9 cellular contexts compared by ENCODE assay signal in genomic region chr2:233075966-233076339, GRCh38. TPM values are rescaled to one million over a fixed set of nuclear protein-coding genes. Genes with fewer than 3 reads are reported as not detected.
DNase-seq lines count a peak whose midpoint lies in the region; ATAC-seq, FAIRE-seq and TF ChIP-seq lines count a peak whose summit lies in the region.
"Had no signal": no experiment of that assay in that cellular context is flagged by ENCODE, and none has a peak within 500 bp of the region (broad histone marks: within the 10 kb centered on the region; RNA-seq: fewer than 3 reads in every experiment).

No MANE protein-coding gene starts in this region.

- H3K27ac ChIP-seq in sigmoid colon: peak overlapping the region in 3 of 4 donors; percentile 2 to 47 (median 27)

- 18 to 26% methylated on average over 2 of the region's 2 CpGs for WGBS in sigmoid colon, 2 donors

- H3K27me3 Mint-ChIP-seq in mesothelial cell of epicardium (ENCODE audit: low read depth) (peaks cover 4% of the 10 kb centered on the region), nephron progenitor cell (ENCODE audit: low read depth, poor library complexity) (no peaks in the 10 kb centered on the region)

- H3K4me1 Mint-ChIP-seq in mesothelial cell of epicardium (no peaks in the 10 kb centered on the region), nephron progenitor cell (peaks cover 11% of the 10 kb centered on the region)

- TF ChIP-seq POLR2A in GM12891 (IDR thresholded peaks at IDR 0.05; ENCODE audit: low read depth, low read length) (no peak), sigmoid colon (IDR thresholded peaks at IDR 0.05) (no peak)

- intact Hi-C loops in sigmoid colon (cut with DNase I): no loop called here

- H3K9me3 Mint-ChIP-seq in mesothelial cell of epicardium (peaks cover 9% of the 10 kb centered on the region), nephron progenitor cell (peaks cover 9% of the 10 kb centered on the region)

- H3K27ac Mint-ChIP-seq in mesothelial cell of epicardium (no peak overlapping the region), nephron progenitor cell (no peak overlapping the region)

- ATAC-seq in GM21360 (IDR thresholded peaks at IDR 0.05; ENCODE audit: unreplicated experiment) (peak; percentile 47), HG03460 (IDR thresholded peaks at IDR 0.05; ENCODE audit: unreplicated experiment) (peak; percentile 60)

- peaks cover 0 to 5% (median 0%) of the 10 kb centered on the region in 3 donors for H3K27me3 ChIP-seq in sigmoid colon

- H3K4me3 ChIP-seq in sigmoid colon: no peak overlapping the region

- H3K4me1 ChIP-seq in sigmoid colon: no peaks in the 10 kb centered on the region

- peak; percentile 97 for FAIRE-seq in GM12891 (lab: Jason Lieb, UNC)

- H3K36me3 Mint-ChIP-seq in mesothelial cell of epicardium: no peaks in the 10 kb centered on the region
- no peaks in the 10 kb centered on the region for H3K36me3 Mint-ChIP-seq in nephron progenitor cell (ENCODE audit: low read depth)

- no peak for TF ChIP-seq EP300 in sigmoid colon (IDR thresholded peaks at IDR 0.05)

- no peak for DNase-seq in GM12891 (ENCODE audit: insufficient read length, low spot score)
- peak; percentile 22 for DNase-seq in astrocyte of the hippocampus (ENCODE audit: low read depth, low spot score)
- no peak for DNase-seq in sigmoid colon
- no peak for DNase-seq in mesothelial cell of epicardium (ENCODE audit: low spot score in 2 of 2, unreplicated experiment in 2 of 2)
- no peak for DNase-seq in RKO (ENCODE audit: low spot score)
- no peak for DNase-seq in nephron progenitor cell

- H3K36me3 ChIP-seq in sigmoid colon: no peaks in the 10 kb centered on the region

- TF ChIP-seq CTCF in sigmoid colon (IDR thresholded peaks at IDR 0.05) (no peak), mesothelial cell of epicardium (IDR thresholded peaks at IDR 0.05; ENCODE audit: unreplicated experiment) (no peak), nephron progenitor cell (IDR thresholded peaks at IDR 0.05) (no peak)

- H3K4me3 Mint-ChIP-seq in mesothelial cell of epicardium (no peak overlapping the region), nephron progenitor cell (no peak overlapping the region)

- H3K9me3 ChIP-seq in sigmoid colon: no peaks in the 10 kb centered on the region

TF ChIP-seq in GM12891, 5 proteins besides CTCF, POLR2A, EP300 and RAD21:
- no peak for TF ChIP-seq POLR2AphosphoS5 (IDR thresholded peaks at IDR 0.05; ENCODE audit: low read depth, low read length)
- peak; percentile 94 for TF ChIP-seq POU2F2 (IDR thresholded peaks at IDR 0.05; ENCODE audit: low read depth, low read length)
- TF ChIP-seq PAX5 (IDR thresholded peaks at IDR 0.05; ENCODE audit: insufficient read depth, low read length, severe bottlenecking): no peak
- no peak for TF ChIP-seq TAF1 (IDR thresholded peaks at IDR 0.05; ENCODE audit: low read depth, low read length)
- peak; percentile 84 for TF ChIP-seq SPI1 (IDR thresholded peaks at IDR 0.05; ENCODE audit: low read depth, low read length)

RNA-seq across cellular contexts. Expression of gene INPP5D, which starts 15.8 kb away (rescaled TPM):
- 62.2 TPM for polyA plus RNA-seq in GM12891 (2012; ENCODE audit: low read depth, missing spikeins)
- total RNA-seq in sigmoid colon (10 to 100 TPM in 1 of 4 donors, 1 to 10 TPM in 3; 6.4 to 20.8 (median 9.4) TPM), mesothelial cell of epicardium (8.9 to 9.4 TPM (median 9.2 TPM) in 3 replicates)
- 10 to 100 TPM in 1 of 3 donors, 1 to 10 TPM in 2; 4.2 to 44.8 (median 4.4) TPM for polyA plus RNA-seq in sigmoid colon

RNA-seq across cellular contexts. Expression of gene NEU2, which starts 43.5 kb away (rescaled TPM):
- polyA plus RNA-seq in GM12891 (2012; ENCODE audit: low read depth, missing spikeins): not detected
- total RNA-seq in sigmoid colon (not detected), mesothelial cell of epicardium (not detected in 3 replicates)
- not detected for polyA plus RNA-seq in sigmoid colon
- total RNA-seq: renal cortical epithelial cell had no signal
